19 cellular contexts compared by ENCODE assay signal in the genomic region with DNA sequence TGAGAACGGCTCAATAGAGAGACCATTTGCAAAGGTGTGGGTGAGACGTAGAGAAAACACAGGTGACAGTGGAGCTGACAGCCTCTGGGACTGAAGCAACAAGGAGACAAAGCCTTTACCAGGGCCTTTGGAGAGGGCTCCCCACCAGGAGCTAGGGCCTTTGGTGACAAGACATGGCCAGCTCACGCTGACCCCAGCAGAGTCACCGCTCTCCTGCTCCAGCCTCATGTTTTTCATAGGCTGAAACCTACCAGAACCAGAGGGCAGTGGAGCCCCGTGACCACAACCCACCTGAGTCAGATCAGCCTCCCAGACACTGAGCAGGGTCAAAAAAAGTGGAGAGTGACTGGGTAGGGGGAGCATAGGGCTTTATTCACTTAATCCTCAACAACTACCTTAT.
DNase-seq lines count a peak whose midpoint lies in the region; ATAC-seq lines count a peak whose summit lies in the region.
"Had no signal": no experiment of that assay in that cellular context is flagged by ENCODE, and none has a peak within 500 bp of the region (broad histone marks: within the 10 kb centered on the region; RNA-seq: fewer than 3 reads in every experiment).

No MANE protein-coding gene starts in this region.

- H3K27me3 Mint-ChIP-seq in T-helper 2 cell treated with Interferon-gamma antibody and Interleukin-4, amounts not matched to agents 5 μg/mL and 100 μg/mL, for 36 hours (ENCODE audit: low read depth): no peaks in the 10 kb centered on the region
- H3K27me3 Mint-ChIP-seq: CD4-positive, CD25-positive, alpha-beta regulatory T cell; progenitor cell of endocrine pancreas had no signal

- H3K9me3 Mint-ChIP-seq in T-helper 2 cell treated with Interferon-gamma antibody and Interleukin-4, amounts not matched to agents 5 μg/mL and 100 μg/mL, for 36 hours: peaks cover 7% of the 10 kb centered on the region
- H3K9me3 Mint-ChIP-seq: mesothelial cell of epicardium had no signal

- H3K4me1 Mint-ChIP-seq in T-helper 2 cell treated with Interferon-gamma antibody and Interleukin-4, amounts not matched to agents 5 μg/mL and 100 μg/mL, for 36 hours (ENCODE audit: low read depth): peaks cover 36% of the 10 kb centered on the region

- no peaks in the 10 kb centered on the region for H3K36me3 Mint-ChIP-seq in T-helper 2 cell treated with Interferon-gamma antibody and Interleukin-4, amounts not matched to agents 5 μg/mL and 100 μg/mL, for 36 hours (ENCODE audit: low read depth)
- H3K36me3 Mint-ChIP-seq: CD4-positive, CD25-positive, alpha-beta regulatory T cell; mesothelial cell of epicardium had no signal

- H3K4me3 Mint-ChIP-seq in T-helper 2 cell treated with Interferon-gamma antibody and Interleukin-4, amounts not matched to agents 5 μg/mL and 100 μg/mL, for 36 hours: no peak overlapping the region
- H3K4me3 Mint-ChIP-seq: activated naive CD8-positive, alpha-beta T cell; CD4-positive, CD25-positive, alpha-beta regulatory T cell; mesothelial cell of epicardium; nephron progenitor cell had no signal

- DNase-seq in activated T-cell treated with anti-CD3 and anti-CD28 coated beads for 48 hours (ENCODE audit: low read depth) (peak; percentile 35), nucleus accumbens (lab: John Stamatoyannopoulos, UW) (no peak), HUDEP-2 (lab: John Stamatoyannopoulos, UW; ENCODE audit: unreplicated experiment in 76 of 76) (no peak)
- no peak for DNase-seq in activated T-cell treated with anti-CD3 and anti-CD28 coated beads, Interleukin-2, amount 50 U/mL, for 1 hour
- DNase-seq in T-helper 2 cell treated with Interferon-gamma antibody and Interleukin-4, amounts not matched to agents 5 μg/mL and 100 μg/mL, for 36 hours (ENCODE audit: low spot score): peak; percentile 58
- peak; percentile 10 to 40 for DNase-seq in stimulated activated CD8-positive, alpha-beta memory T cell treated with anti-CD3 and anti-CD28 coated beads, Interleukin-7, amount 100 ng/mL, for 48 hours (ENCODE audit: extremely low read depth in 1 of 2, low read depth in 1 of 2)
- DNase-seq: brain microvascular endothelial cell, cortex of kidney, head of caudate nucleus, NCI-H524, nephron progenitor cell, SW 1271 had no signal

- peak overlapping the region; percentile 19 for H3K27ac Mint-ChIP-seq in T-helper 2 cell treated with Interferon-gamma antibody and Interleukin-4, amounts not matched to agents 5 μg/mL and 100 μg/mL, for 36 hours
- H3K27ac Mint-ChIP-seq: mesothelial cell of epicardium, nephron progenitor cell, progenitor cell of endocrine pancreas had no signal

- ATAC-seq in GM19463 (IDR thresholded peaks at IDR 0.05; ENCODE audit: unreplicated experiment): peak; percentile 31
- ATAC-seq in GM21737 (IDR thresholded peaks at IDR 0.05; ENCODE audit: unreplicated experiment): no peak
- ATAC-seq: left lobe of liver had no signal

Comparison
In these comparisons a context has a peak if more than half of its experiments do, and no peak if none do; other contexts are left out.
1. DNase-seq: peak in activated T-cell treated with anti-CD3 and anti-CD28 coated beads for 48 hours (single experiment), T-helper 2 cell treated with Interferon-gamma antibody and Interleukin-4, amounts not matched to agents 5 μg/mL and 100 μg/mL, for 36 hours (single experiment) and stimulated activated CD8-positive, alpha-beta memory T cell treated with anti-CD3 and anti-CD28 coated beads, Interleukin-7, amount 100 ng/mL, for 48 hours (2 of 2); none in activated T-cell treated with anti-CD3 and anti-CD28 coated beads, Interleukin-2, amount 50 U/mL, for 1 hour (single experiment), nucleus accumbens (0 of 56) and HUDEP-2 (0 of 76).